Comparison of ENCODE assay signal across 15 cellular contexts in genomic region chr19:17118957-17119356, GRCh38.
"Had no signal": no experiment of that assay in that cellular context is flagged by ENCODE, and none has a peak within 500 bp of the region (broad histone marks: within the 10 kb centered on the region; RNA-seq: fewer than 3 reads in every experiment).

No MANE protein-coding gene starts in this region.

- H3K9me3 Mint-ChIP-seq: activated naive CD8-positive, alpha-beta T cell treated with anti-CD3 and anti-CD28 coated beads for 36 hours; immature natural killer cell; type B pancreatic cell had no signal

- H3K27me3 ChIP-seq: breast epithelium, esophagus muscularis mucosa, right atrium auricular region had no signal

- H3K9me3 ChIP-seq: breast epithelium, esophagus muscularis mucosa, right atrium auricular region had no signal

- H3K36me3 ChIP-seq: breast epithelium, right atrium auricular region had no signal

- ATAC-seq: activated CD4-positive, CD25-positive, alpha-beta regulatory T cell treated with anti-CD3 and anti-CD28 coated beads, Interleukin-2, amount 50 U/mL, for 24 hours; T-helper 17 cell had no signal

- H3K4me3 ChIP-seq: breast epithelium, esophagus muscularis mucosa, lung, right atrium auricular region had no signal

- DNase-seq: activated gamma-delta T cell; activated naive CD8-positive, alpha-beta T cell treated with anti-CD3 and anti-CD28 coated beads for 36 hours; activated T-cell treated with anti-CD3 and anti-CD28 coated beads, Interleukin-2, amount 50 U/mL, for 1 hour; anterior cingulate cortex; foreskin fibroblast; immature natural killer cell; naive B cell; small intestine; T-helper 17 cell had no signal

- H3K27me3 Mint-ChIP-seq: activated naive CD8-positive, alpha-beta T cell treated with anti-CD3 and anti-CD28 coated beads for 36 hours; naive B cell; T-helper 17 cell; type B pancreatic cell had no signal

- H3K4me3 Mint-ChIP-seq: activated naive CD8-positive, alpha-beta T cell treated with anti-CD3 and anti-CD28 coated beads for 36 hours; immature natural killer cell; T-helper 17 cell; type B pancreatic cell had no signal

- H3K4me1 ChIP-seq: breast epithelium had no signal

- H3K36me3 Mint-ChIP-seq: naive B cell had no signal

- H3K27ac ChIP-seq: breast epithelium, esophagus muscularis mucosa had no signal

- H3K27ac Mint-ChIP-seq: activated naive CD8-positive, alpha-beta T cell treated with anti-CD3 and anti-CD28 coated beads for 36 hours; T-helper 17 cell; type B pancreatic cell had no signal
